39 cellular contexts compared by ENCODE assay signal in genomic region chr1:7540816-7541215, GRCh38.
"Had no signal": no experiment of that assay in that cellular context is flagged by ENCODE, and none has a peak within 500 bp of the region (broad histone marks: within the 10 kb centered on the region; RNA-seq: fewer than 3 reads in every experiment).

No MANE protein-coding gene starts in this region.

- ATAC-seq: activated CD8-positive, alpha-beta memory T cell treated with anti-CD3 and anti-CD28 coated beads, Interleukin-2, amount 10 ng/mL, durations not matched to agents 7 days and 5 days; PC-3; Right ventricle myocardium inferior had no signal

- H3K9ac ChIP-seq: KMS-11 had no signal

- H3K4me1 Mint-ChIP-seq: activated B cell treated with CpG ODN at 0.5 μM for 24 hours; activated CD4-positive, alpha-beta memory T cell treated with anti-CD3 and anti-CD28 coated beads, Interleukin-2, amount 10 ng/mL, durations not matched to agents 7 days and 5 days; activated CD8-positive, alpha-beta memory T cell treated with anti-CD3 and anti-CD28 coated beads, Interleukin-2, amount 10 ng/mL, durations not matched to agents 7 days and 5 days; activated naive CD4-positive, alpha-beta T cell treated with anti-CD3 and anti-CD28 coated beads, Interleukin-2, amount 50 U/mL, for 24 hours had no signal

- H3K4me2 ChIP-seq: KMS-11 had no signal

- H3K4me3 Mint-ChIP-seq: activated B cell treated with CpG ODN at 0.5 μM for 24 hours; activated CD4-positive, alpha-beta memory T cell treated with anti-CD3 and anti-CD28 coated beads, Interleukin-2, amount 10 ng/mL, durations not matched to agents 7 days and 5 days; activated CD8-positive, alpha-beta memory T cell treated with anti-CD3 and anti-CD28 coated beads, Interleukin-2, amount 10 ng/mL, durations not matched to agents 7 days and 5 days; activated naive CD4-positive, alpha-beta T cell treated with anti-CD3 and anti-CD28 coated beads, Interleukin-2, amount 50 U/mL, for 24 hours; activated naive CD8-positive, alpha-beta T cell treated with anti-CD3 and anti-CD28 coated beads, Interleukin-2, amount 10 ng/mL, durations not matched to agents 7 days and 5 days had no signal

- H3K4me3 ChIP-seq: ascending aorta, Peyer's patch had no signal

- H3K9me3 ChIP-seq: ascending aorta, Peyer's patch had no signal

- H3K27ac Mint-ChIP-seq: activated B cell treated with CpG ODN at 0.5 μM for 24 hours; activated CD4-positive, alpha-beta memory T cell treated with anti-CD3 and anti-CD28 coated beads, Interleukin-2, amount 10 ng/mL, durations not matched to agents 7 days and 5 days; activated CD8-positive, alpha-beta memory T cell treated with anti-CD3 and anti-CD28 coated beads, Interleukin-2, amount 10 ng/mL, durations not matched to agents 7 days and 5 days; activated naive CD4-positive, alpha-beta T cell treated with anti-CD3 and anti-CD28 coated beads, Interleukin-2, amount 50 U/mL, for 24 hours; activated naive CD8-positive, alpha-beta T cell treated with anti-CD3 and anti-CD28 coated beads, Interleukin-2, amount 10 ng/mL, durations not matched to agents 7 days and 5 days had no signal

- H3K9me3 Mint-ChIP-seq: activated B cell treated with CpG ODN at 0.5 μM for 24 hours; activated CD4-positive, alpha-beta memory T cell treated with anti-CD3 and anti-CD28 coated beads, Interleukin-2, amount 10 ng/mL, durations not matched to agents 7 days and 5 days; activated naive CD4-positive, alpha-beta T cell treated with anti-CD3 and anti-CD28 coated beads, Interleukin-2, amount 50 U/mL, for 24 hours; activated naive CD8-positive, alpha-beta T cell treated with anti-CD3 and anti-CD28 coated beads, Interleukin-2, amount 10 ng/mL, durations not matched to agents 7 days and 5 days had no signal

- H3K27me3 ChIP-seq: ascending aorta, Peyer's patch had no signal

- H3K36me3 ChIP-seq: ascending aorta, Peyer's patch had no signal

- DNase-seq: activated B cell treated with CpG ODN at 0.5 μM for 24 hours; activated CD4-positive, alpha-beta memory T cell treated with anti-CD3 and anti-CD28 coated beads, Interleukin-2, amount 10 ng/mL, durations not matched to agents 7 days and 5 days; activated CD4-positive, alpha-beta T cell treated with anti-CD3 and anti-CD28 coated beads for 48 hours; activated CD4-positive, CD25-positive, alpha-beta regulatory T cell treated with anti-CD3 and anti-CD28 coated beads, Interleukin-2, amount 50 U/mL, for 72 hours; activated CD8-positive, alpha-beta memory T cell treated with anti-CD3 and anti-CD28 coated beads for 24 hours; activated CD8-positive, alpha-beta memory T cell treated with anti-CD3 and anti-CD28 coated beads, Interleukin-2, amount 10 ng/mL, durations not matched to agents 7 days and 5 days; activated CD8-positive, alpha-beta memory T cell treated with anti-CD3 and anti-CD28 coated beads, Interleukin-2, amount 50 U/mL, for 48 hours; activated gamma-delta T cell; activated naive CD4-positive, alpha-beta T cell treated with Interleukin-2 at 50 U/mL for 16 hours; activated naive CD8-positive, alpha-beta T cell treated with anti-CD3 and anti-CD28 coated beads, Interleukin-2, amount 10 ng/mL, durations not matched to agents 7 days and 5 days; activated T-cell treated with anti-CD3 and anti-CD28 coated beads, Interleukin-2, amount 50 U/mL, for 48 hours; amygdala; MM.1S; MV-4-11; NCI-H1092; NCI-H1417; NCI-H146; NCI-H187; NCI-H2029 treated with DMSO at 0.1 percent for 48 hours; NCI-H2107; NCI-H2171; NCI-H2227 treated with DMSO at 0.1 percent for 48 hours; NCI-H446; NCI-H524; NCI-H69; NCI-H82; PC-3; RPMI8226; SIG-M5; SW 1271; T-helper 1 cell; T-helper 2 cell; T-helper 9 cell had no signal

- H3K4me1 ChIP-seq: ascending aorta, Peyer's patch had no signal

- H3K27ac ChIP-seq: ascending aorta, KMS-11, Peyer's patch, VCaP had no signal

- H3K27me3 Mint-ChIP-seq: activated B cell treated with CpG ODN at 0.5 μM for 24 hours; activated naive CD8-positive, alpha-beta T cell treated with anti-CD3 and anti-CD28 coated beads, Interleukin-2, amount 10 ng/mL, durations not matched to agents 7 days and 5 days had no signal

- H3K36me3 Mint-ChIP-seq: activated CD8-positive, alpha-beta memory T cell treated with anti-CD3 and anti-CD28 coated beads, Interleukin-2, amount 10 ng/mL, durations not matched to agents 7 days and 5 days; activated naive CD4-positive, alpha-beta T cell treated with anti-CD3 and anti-CD28 coated beads, Interleukin-2, amount 50 U/mL, for 24 hours; activated naive CD8-positive, alpha-beta T cell treated with anti-CD3 and anti-CD28 coated beads, Interleukin-2, amount 10 ng/mL, durations not matched to agents 7 days and 5 days had no signal
